Comparison of ENCODE assay signal across 9 cellular contexts in the genomic region with DNA sequence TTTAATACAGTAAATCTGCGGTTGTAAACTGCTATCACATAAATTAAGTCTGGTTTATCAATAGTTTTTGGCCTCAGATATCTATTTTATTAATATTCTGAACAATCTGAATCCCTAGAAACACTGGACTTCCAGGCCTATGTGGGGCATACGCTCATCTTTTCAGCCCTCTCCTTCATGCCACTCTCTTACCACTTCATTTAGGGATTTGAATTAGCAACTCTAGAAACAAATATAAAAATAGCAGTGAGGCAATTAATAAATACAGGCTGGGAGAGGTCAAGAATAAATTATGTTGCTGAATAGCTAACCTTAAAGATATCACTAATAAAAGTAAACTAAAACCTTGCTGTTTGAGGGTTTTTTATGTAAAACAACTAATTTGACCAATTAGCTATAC.
"Had no signal": no experiment of that assay in that cellular context is flagged by ENCODE, and none has a peak within 500 bp of the region (broad histone marks: within the 10 kb centered on the region; RNA-seq: fewer than 3 reads in every experiment).

No MANE protein-coding gene starts in this region.

- DNase-seq: GM23248, GOT3, H7, HFFc6, KBM-7 had no signal

- ATAC-seq: HCT116, HepG2 had no signal

- H3K9me3 ChIP-seq: HAP-1 had no signal

- H3K36me3 ChIP-seq: HAP-1 had no signal

- H3K27ac ChIP-seq: GM23248, HL-60 had no signal

- H3K4me3 ChIP-seq: GM23248, HAP-1 had no signal

- H3K9ac ChIP-seq: GM23248 had no signal

- H3K4me1 ChIP-seq: HAP-1 had no signal
